1 cellular context compared by ENCODE assay signal in the genomic region with DNA sequence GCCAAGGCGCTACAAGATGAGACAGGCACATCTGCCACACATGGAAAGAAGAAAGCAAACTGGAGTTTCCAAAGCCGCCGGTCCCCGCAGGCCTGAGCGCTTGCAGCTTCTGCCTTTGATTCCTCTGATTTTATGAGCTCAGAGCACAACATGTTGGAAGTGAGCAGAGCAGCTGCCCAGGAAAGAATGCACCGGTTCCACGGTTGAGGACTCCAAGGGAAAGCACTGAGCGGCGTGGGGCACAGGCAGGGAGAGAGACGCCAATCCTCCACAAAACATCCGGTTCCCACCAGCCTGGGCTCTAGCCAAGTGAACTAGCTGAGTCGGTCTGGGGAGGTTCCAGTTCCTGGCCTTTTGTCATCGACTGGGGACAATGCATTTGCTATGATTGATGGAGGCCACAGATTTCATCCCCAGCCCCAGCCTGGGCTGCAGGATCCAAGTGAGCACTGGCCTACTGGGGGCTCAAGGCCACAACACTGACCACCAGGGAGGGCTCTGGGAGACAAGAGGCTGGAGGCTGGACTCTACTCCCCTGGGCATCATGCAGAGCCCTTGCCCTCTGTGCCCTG.
TF ChIP-seq lines count a peak whose summit lies in the region.

No MANE protein-coding gene starts in this region.

TF ChIP-seq in GM23338, 12 proteins besides CTCF, POLR2A, EP300 and RAD21 (continued from another document):
- TF ChIP-seq, protein P1, sequence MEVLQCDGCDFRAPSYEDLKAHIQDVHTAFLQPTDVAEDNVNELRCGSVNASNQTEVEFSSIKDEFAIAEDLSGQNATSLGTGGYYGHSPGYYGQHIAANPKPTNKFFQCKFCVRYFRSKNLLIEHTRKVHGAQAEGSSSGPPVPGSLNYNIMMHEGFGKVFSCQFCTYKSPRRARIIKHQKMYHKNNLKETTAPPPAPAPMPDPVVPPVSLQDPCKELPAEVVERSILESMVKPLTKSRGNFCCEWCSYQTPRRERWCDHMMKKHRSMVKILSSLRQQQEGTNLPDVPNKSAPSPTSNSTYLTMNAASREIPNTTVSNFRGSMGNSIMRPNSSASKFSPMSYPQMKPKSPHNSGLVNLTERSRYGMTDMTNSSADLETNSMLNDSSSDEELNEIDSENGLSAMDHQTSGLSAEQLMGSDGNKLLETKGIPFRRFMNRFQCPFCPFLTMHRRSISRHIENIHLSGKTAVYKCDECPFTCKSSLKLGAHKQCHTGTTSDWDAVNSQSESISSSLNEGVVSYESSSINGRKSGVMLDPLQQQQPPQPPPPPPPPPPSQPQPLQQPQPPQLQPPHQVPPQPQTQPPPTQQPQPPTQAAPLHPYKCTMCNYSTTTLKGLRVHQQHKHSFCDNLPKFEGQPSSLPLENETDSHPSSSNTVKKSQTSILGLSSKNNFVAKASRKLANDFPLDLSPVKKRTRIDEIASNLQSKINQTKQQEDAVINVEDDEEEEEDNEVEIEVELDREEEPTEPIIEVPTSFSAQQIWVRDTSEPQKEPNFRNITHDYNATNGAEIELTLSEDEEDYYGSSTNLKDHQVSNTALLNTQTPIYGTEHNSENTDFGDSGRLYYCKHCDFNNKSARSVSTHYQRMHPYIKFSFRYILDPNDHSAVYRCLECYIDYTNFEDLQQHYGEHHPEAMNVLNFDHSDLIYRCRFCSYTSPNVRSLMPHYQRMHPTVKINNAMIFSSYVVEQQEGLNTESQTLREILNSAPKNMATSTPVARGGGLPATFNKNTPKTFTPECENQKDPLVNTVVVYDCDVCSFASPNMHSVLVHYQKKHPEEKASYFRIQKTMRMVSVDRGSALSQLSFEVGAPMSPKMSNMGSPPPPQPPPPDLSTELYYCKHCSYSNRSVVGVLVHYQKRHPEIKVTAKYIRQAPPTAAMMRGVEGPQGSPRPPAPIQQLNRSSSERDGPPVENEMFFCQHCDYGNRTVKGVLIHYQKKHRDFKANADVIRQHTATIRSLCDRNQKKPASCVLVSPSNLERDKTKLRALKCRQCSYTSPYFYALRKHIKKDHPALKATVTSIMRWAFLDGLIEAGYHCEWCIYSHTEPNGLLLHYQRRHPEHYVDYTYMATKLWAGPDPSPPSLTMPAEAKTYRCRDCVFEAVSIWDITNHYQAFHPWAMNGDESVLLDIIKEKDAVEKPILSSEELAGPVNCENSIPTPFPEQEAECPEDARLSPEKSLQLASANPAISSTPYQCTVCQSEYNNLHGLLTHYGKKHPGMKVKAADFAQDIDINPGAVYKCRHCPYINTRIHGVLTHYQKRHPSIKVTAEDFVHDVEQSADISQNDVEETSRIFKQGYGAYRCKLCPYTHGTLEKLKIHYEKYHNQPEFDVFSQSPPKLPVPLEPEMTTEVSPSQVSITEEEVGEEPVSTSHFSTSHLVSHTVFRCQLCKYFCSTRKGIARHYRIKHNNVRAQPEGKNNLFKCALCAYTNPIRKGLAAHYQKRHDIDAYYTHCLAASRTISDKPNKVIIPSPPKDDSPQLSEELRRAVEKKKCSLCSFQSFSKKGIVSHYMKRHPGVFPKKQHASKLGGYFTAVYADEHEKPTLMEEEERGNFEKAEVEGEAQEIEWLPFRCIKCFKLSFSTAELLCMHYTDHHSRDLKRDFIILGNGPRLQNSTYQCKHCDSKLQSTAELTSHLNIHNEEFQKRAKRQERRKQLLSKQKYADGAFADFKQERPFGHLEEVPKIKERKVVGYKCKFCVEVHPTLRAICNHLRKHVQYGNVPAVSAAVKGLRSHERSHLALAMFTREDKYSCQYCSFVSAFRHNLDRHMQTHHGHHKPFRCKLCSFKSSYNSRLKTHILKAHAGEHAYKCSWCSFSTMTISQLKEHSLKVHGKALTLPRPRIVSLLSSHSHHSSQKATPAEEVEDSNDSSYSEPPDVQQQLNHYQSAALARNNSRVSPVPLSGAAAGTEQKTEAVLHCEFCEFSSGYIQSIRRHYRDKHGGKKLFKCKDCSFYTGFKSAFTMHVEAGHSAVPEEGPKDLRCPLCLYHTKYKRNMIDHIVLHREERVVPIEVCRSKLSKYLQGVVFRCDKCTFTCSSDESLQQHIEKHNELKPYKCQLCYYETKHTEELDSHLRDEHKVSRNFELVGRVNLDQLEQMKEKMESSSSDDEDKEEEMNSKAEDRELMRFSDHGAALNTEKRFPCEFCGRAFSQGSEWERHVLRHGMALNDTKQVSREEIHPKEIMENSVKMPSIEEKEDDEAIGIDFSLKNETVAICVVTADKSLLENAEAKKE (CRISPR knock-in tag; IDR thresholded peaks at IDR 0.05), result no peak
- TF ChIP-seq EZH2phosphoT487 (IDR thresholded peaks at IDR 0.05; ENCODE audit: unreplicated experiment), result no peak
- no peak for TF ChIP-seq EZH2 (IDR thresholded peaks at IDR 0.05; ENCODE audit: low read depth, unreplicated experiment)
- no peak for TF ChIP-seq JUNB (IDR thresholded peaks at IDR 0.05; ENCODE audit: unreplicated experiment)
- no peak for TF ChIP-seq NANOG (IDR thresholded peaks at IDR 0.05; ENCODE audit: borderline replicate concordance)
- no peak for TF ChIP-seq STAT1 (IDR thresholded peaks at IDR 0.05; ENCODE audit: unreplicated experiment)
- TF ChIP-seq ZNF114 (CRISPR knock-in tag; IDR thresholded peaks at IDR 0.05), result no peak
